ENCODE assay signal across 37 cellular contexts in the genomic region with DNA sequence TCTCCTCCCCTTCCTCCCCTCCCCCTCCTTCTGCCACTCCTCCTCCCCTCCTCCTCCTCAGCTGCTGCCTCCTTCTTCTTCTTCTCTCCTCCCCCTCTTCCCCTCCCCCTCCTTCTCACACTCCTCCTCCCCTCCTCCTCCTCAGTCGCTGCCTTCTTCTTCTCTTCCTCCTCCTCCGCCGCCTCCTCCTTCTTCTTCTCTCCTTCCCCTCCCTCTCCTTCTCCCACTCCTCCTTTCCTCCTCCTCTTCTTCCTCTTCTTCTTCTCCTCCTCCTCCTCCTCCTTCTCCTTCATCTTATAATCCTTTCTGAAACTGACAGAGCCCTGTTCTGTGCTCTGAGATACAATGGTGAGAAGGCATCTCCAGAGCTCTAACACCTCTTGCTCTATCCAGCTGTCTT.
"Had no signal": no experiment of that assay in that cellular context is flagged by ENCODE, and none has a peak within 500 bp of the region (broad histone marks: within the 10 kb centered on the region; RNA-seq: fewer than 3 reads in every experiment).

No MANE protein-coding gene starts in this region.

- DNase-seq: activated CD4-positive, alpha-beta memory T cell treated with anti-CD3 and anti-CD28 coated beads, Interleukin-2, amount 10 ng/mL, durations not matched to agents 7 days and 5 days; activated CD4-positive, alpha-beta T cell treated with anti-CD3 and anti-CD28 coated beads for 1 hour; activated CD4-positive, alpha-beta T cell treated with anti-CD3 and anti-CD28 coated beads for 36 hours; activated CD4-positive, alpha-beta T cell treated with anti-CD3 and anti-CD28 coated beads for 48 hours; activated CD4-positive, alpha-beta T cell treated with anti-CD3 and anti-CD28 coated beads, Interleukin-2, amount 10 ng/mL, durations not matched to agents 7 days and 5 days; activated CD4-positive, alpha-beta T cell treated with anti-CD3 and anti-CD28 coated beads, Interleukin-2, amount 50 U/mL, for 48 hours; activated CD4-positive, CD25-positive, alpha-beta regulatory T cell; activated CD8-positive, alpha-beta memory T cell treated with anti-CD3 and anti-CD28 coated beads for 24 hours; activated CD8-positive, alpha-beta memory T cell treated with anti-CD3 and anti-CD28 coated beads, Interleukin-2, amount 10 ng/mL, durations not matched to agents 7 days and 5 days; activated CD8-positive, alpha-beta memory T cell treated with anti-CD3 and anti-CD28 coated beads, Interleukin-2, amount 50 U/mL, for 48 hours; activated CD8-positive, alpha-beta T cell treated with anti-CD3 and anti-CD28 coated beads, Interleukin-2, amount 10 ng/mL, durations not matched to agents 7 days and 5 days; activated effector memory CD4-positive, alpha-beta T cell treated with anti-CD3 and anti-CD28 coated beads, Interleukin-2, amount 50 U/mL, for 16 hours; activated gamma-delta T cell treated with Interleukin-2 at 50 U/mL for 16 hours; activated naive CD4-positive, alpha-beta T cell; activated naive CD4-positive, alpha-beta T cell treated with anti-CD3 and anti-CD28 coated beads for 36 hours; activated naive CD4-positive, alpha-beta T cell treated with anti-CD3 and anti-CD28 coated beads, Interleukin-2, amount 50 U/mL, for 16 hours; activated naive CD8-positive, alpha-beta T cell treated with anti-CD3 and anti-CD28 coated beads for 36 hours; activated T-cell treated with anti-CD3 and anti-CD28 coated beads, Interleukin-2, amount 50 U/mL, for 24 hours; activated T-cell treated with anti-CD3 and anti-CD28 coated beads, Interleukin-2, amount 50 U/mL, for 72 hours; adrenal gland; amniotic stem cell; aorta; body of pancreas; brain microvascular endothelial cell; central memory CD4-positive, alpha-beta T cell; T-helper 2 cell; T-helper 9 cell had no signal

- H3K9me3 Mint-ChIP-seq: activated CD4-positive, alpha-beta memory T cell treated with anti-CD3 and anti-CD28 coated beads, Interleukin-2, amount 10 ng/mL, durations not matched to agents 7 days and 5 days; activated CD4-positive, alpha-beta T cell treated with anti-CD3 and anti-CD28 coated beads, Interleukin-2, amount 10 ng/mL, durations not matched to agents 7 days and 5 days; activated naive CD4-positive, alpha-beta T cell treated with anti-CD3 and anti-CD28 coated beads for 36 hours; activated naive CD4-positive, alpha-beta T cell treated with anti-CD3 and anti-CD28 coated beads, Interleukin-2, amount 50 U/mL, for 72 hours; activated naive CD8-positive, alpha-beta T cell treated with anti-CD3 and anti-CD28 coated beads for 36 hours; activated T-cell treated with anti-CD3 and anti-CD28 coated beads, Interleukin-2, amount 50 U/mL, for 24 hours; activated T-cell treated with anti-CD3 and anti-CD28 coated beads, Interleukin-2, amount 50 U/mL, for 72 hours; activated T-helper 1 cell treated with anti-CD3 and anti-CD28 coated beads, Interleukin-12 subunit alpha, Interleukin-12 subunit beta, Interleukin-2, Interleukin-4 antibody, amounts not matched to agents 30 ng/mL and 10 ng/mL and 1 ng/mL, durations not matched to agents 14 hours and 24 hours and 36 hours; activated T-helper 17 cell treated with anti-CD3 and anti-CD28 coated beads, Interleukin-2, amount 50 U/mL, for 72 hours; T-helper 1 cell treated with Interleukin-12 subunit alpha and Interleukin-12 subunit beta and Interleukin-4 antibody, amounts not matched to agents 30 μg/mL and 1 μg/mL, for 36 hours; T-helper 2 cell treated with Interferon-gamma antibody and Interleukin-4, amounts not matched to agents 5 μg/mL and 100 μg/mL, for 36 hours had no signal

- H3K4me1 ChIP-seq: adrenal gland, body of pancreas, breast epithelium had no signal

- FAIRE-seq: astrocyte, TTC549 had no signal

- H3K4me3 Mint-ChIP-seq: activated CD4-positive, alpha-beta memory T cell treated with anti-CD3 and anti-CD28 coated beads, Interleukin-2, amount 10 ng/mL, durations not matched to agents 7 days and 5 days; activated CD4-positive, alpha-beta T cell treated with anti-CD3 and anti-CD28 coated beads for 36 hours; activated CD4-positive, alpha-beta T cell treated with anti-CD3 and anti-CD28 coated beads, Interleukin-2, amount 10 ng/mL, durations not matched to agents 7 days and 5 days; activated CD8-positive, alpha-beta memory T cell treated with anti-CD3 and anti-CD28 coated beads, Interleukin-2, amount 10 ng/mL, durations not matched to agents 7 days and 5 days; activated CD8-positive, alpha-beta T cell treated with anti-CD3 and anti-CD28 coated beads, Interleukin-2, amount 10 ng/mL, durations not matched to agents 7 days and 5 days; activated naive CD4-positive, alpha-beta T cell treated with anti-CD3 and anti-CD28 coated beads for 36 hours; activated naive CD8-positive, alpha-beta T cell treated with anti-CD3 and anti-CD28 coated beads for 36 hours; activated T-cell treated with anti-CD3 and anti-CD28 coated beads, Interleukin-2, amount 50 U/mL, for 24 hours; activated T-cell treated with anti-CD3 and anti-CD28 coated beads, Interleukin-2, amount 50 U/mL, for 72 hours; activated T-helper 1 cell treated with anti-CD3 and anti-CD28 coated beads, Interleukin-12 subunit alpha, Interleukin-12 subunit beta, Interleukin-2, Interleukin-4 antibody, amounts not matched to agents 30 ng/mL and 10 ng/mL and 1 ng/mL, durations not matched to agents 14 hours and 24 hours and 36 hours; activated T-helper 17 cell treated with anti-CD3 and anti-CD28 coated beads, Interleukin-2, amount 50 U/mL, for 72 hours; T-helper 1 cell treated with Interleukin-12 subunit alpha and Interleukin-12 subunit beta and Interleukin-4 antibody, amounts not matched to agents 30 μg/mL and 1 μg/mL, for 36 hours; T-helper 2 cell treated with Interferon-gamma antibody and Interleukin-4, amounts not matched to agents 5 μg/mL and 100 μg/mL, for 36 hours had no signal

- H3K27me3 Mint-ChIP-seq: activated T-cell treated with anti-CD3 and anti-CD28 coated beads, Interleukin-2, amount 50 U/mL, for 24 hours had no signal

- ATAC-seq: activated CD4-positive, alpha-beta T cell treated with anti-CD3 and anti-CD28 coated beads for 36 hours; activated CD4-positive, CD25-positive, alpha-beta regulatory T cell treated with anti-CD3 and anti-CD28 coated beads, Interleukin-2, amount 50 U/mL, for 24 hours; activated CD8-positive, alpha-beta memory T cell treated with anti-CD3 and anti-CD28 coated beads, Interleukin-2, amount 10 ng/mL, durations not matched to agents 7 days and 5 days; activated CD8-positive, alpha-beta T cell treated with anti-CD3 and anti-CD28 coated beads, Interleukin-2, amount 10 ng/mL, durations not matched to agents 7 days and 5 days; activated naive CD4-positive, alpha-beta T cell treated with anti-CD3 and anti-CD28 coated beads, Interleukin-2, amount 50 U/mL, for 72 hours; activated T-cell treated with anti-CD3 and anti-CD28 coated beads, Interleukin-2, amount 50 U/mL, for 72 hours; activated T-helper 17 cell treated with anti-CD3 and anti-CD28 coated beads, Interleukin-2, amount 50 U/mL, for 72 hours; body of pancreas had no signal

- H3K27ac ChIP-seq: adrenal gland, body of pancreas, brain microvascular endothelial cell, breast epithelium, VCaP had no signal

- H3K4me1 Mint-ChIP-seq: activated CD4-positive, alpha-beta T cell treated with anti-CD3 and anti-CD28 coated beads for 36 hours had no signal

- H3K36me3 Mint-ChIP-seq: activated CD8-positive, alpha-beta memory T cell treated with anti-CD3 and anti-CD28 coated beads, Interleukin-2, amount 10 ng/mL, durations not matched to agents 7 days and 5 days; activated naive CD4-positive, alpha-beta T cell treated with anti-CD3 and anti-CD28 coated beads, Interleukin-2, amount 50 U/mL, for 72 hours; activated naive CD8-positive, alpha-beta T cell treated with anti-CD3 and anti-CD28 coated beads for 36 hours had no signal

- H3K36me3 ChIP-seq: adrenal gland, brain microvascular endothelial cell, breast epithelium had no signal

- H3K27ac Mint-ChIP-seq: activated CD4-positive, alpha-beta memory T cell treated with anti-CD3 and anti-CD28 coated beads, Interleukin-2, amount 10 ng/mL, durations not matched to agents 7 days and 5 days; activated CD4-positive, alpha-beta T cell treated with anti-CD3 and anti-CD28 coated beads for 36 hours; activated CD4-positive, alpha-beta T cell treated with anti-CD3 and anti-CD28 coated beads, Interleukin-2, amount 10 ng/mL, durations not matched to agents 7 days and 5 days; activated CD8-positive, alpha-beta memory T cell treated with anti-CD3 and anti-CD28 coated beads, Interleukin-2, amount 10 ng/mL, durations not matched to agents 7 days and 5 days; activated CD8-positive, alpha-beta T cell treated with anti-CD3 and anti-CD28 coated beads, Interleukin-2, amount 10 ng/mL, durations not matched to agents 7 days and 5 days; activated naive CD4-positive, alpha-beta T cell treated with anti-CD3 and anti-CD28 coated beads for 36 hours; activated naive CD4-positive, alpha-beta T cell treated with anti-CD3 and anti-CD28 coated beads, Interleukin-2, amount 50 U/mL, for 72 hours; activated naive CD8-positive, alpha-beta T cell treated with anti-CD3 and anti-CD28 coated beads for 36 hours; activated T-cell treated with anti-CD3 and anti-CD28 coated beads, Interleukin-2, amount 50 U/mL, for 24 hours; activated T-cell treated with anti-CD3 and anti-CD28 coated beads, Interleukin-2, amount 50 U/mL, for 72 hours; activated T-helper 1 cell treated with anti-CD3 and anti-CD28 coated beads, Interleukin-12 subunit alpha, Interleukin-12 subunit beta, Interleukin-2, Interleukin-4 antibody, amounts not matched to agents 30 ng/mL and 10 ng/mL and 1 ng/mL, durations not matched to agents 14 hours and 24 hours and 36 hours; activated T-helper 17 cell treated with anti-CD3 and anti-CD28 coated beads, Interleukin-2, amount 50 U/mL, for 72 hours; T-helper 1 cell treated with Interleukin-12 subunit alpha and Interleukin-12 subunit beta and Interleukin-4 antibody, amounts not matched to agents 30 μg/mL and 1 μg/mL, for 36 hours; T-helper 2 cell treated with Interferon-gamma antibody and Interleukin-4, amounts not matched to agents 5 μg/mL and 100 μg/mL, for 36 hours had no signal

- H3K4me3 ChIP-seq: adrenal gland, body of pancreas, breast epithelium had no signal

- H3K9me3 ChIP-seq: adrenal gland, body of pancreas, breast epithelium had no signal

- H3K27me3 ChIP-seq: adrenal gland, brain microvascular endothelial cell, breast epithelium had no signal
